ENCODE assay signal across 26 cellular contexts in the genomic region with DNA sequence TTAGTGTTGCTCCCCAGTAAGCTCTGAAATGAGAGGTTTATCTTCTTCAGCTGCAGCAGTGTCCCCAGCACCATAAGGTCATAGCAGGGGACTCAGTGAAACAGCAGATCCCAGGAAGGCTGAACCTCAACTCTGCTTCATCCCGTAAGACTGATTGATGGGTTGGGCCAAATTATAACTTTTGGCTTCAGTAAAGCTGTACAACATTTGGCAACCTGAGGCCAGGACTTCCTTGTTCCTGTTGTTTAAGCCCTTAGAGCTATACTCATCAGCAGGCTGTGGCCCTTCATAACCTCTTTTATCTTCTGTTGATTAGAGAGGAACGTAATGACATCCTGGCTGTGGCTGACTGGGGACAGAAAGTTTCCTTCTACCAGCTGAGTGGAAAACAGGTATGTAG. TPM values are rescaled to one million over a fixed set of nuclear protein-coding genes. Genes with fewer than 3 reads are reported as not detected.
A peak's percentile ranks its signal among the peaks of the same experiment; 100 is the strongest.
DNase-seq lines count a peak whose midpoint lies in the region; ATAC-seq lines count a peak whose summit lies in the region.
"Had no signal": no experiment of that assay in that cellular context is flagged by ENCODE, and none has a peak within 500 bp of the region (broad histone marks: within the 10 kb centered on the region; RNA-seq: fewer than 3 reads in every experiment).

No MANE protein-coding gene starts in this region.

- peaks cover 3% of the 10 kb centered on the region for H3K36me3 Mint-ChIP-seq in activated naive CD8-positive, alpha-beta T cell treated with anti-CD3 and anti-CD28 coated beads, Interleukin-2, amount 10 ng/mL, durations not matched to agents 7 days and 5 days
- H3K36me3 Mint-ChIP-seq in activated naive CD8-positive, alpha-beta T cell treated with anti-CD3 and anti-CD28 coated beads, Interleukin-2, amount 50 U/mL, for 24 hours (ENCODE audit: low read depth) = peaks cover 5% of the 10 kb centered on the region

- no peak overlapping the region for H3K27ac Mint-ChIP-seq in activated naive CD8-positive, alpha-beta T cell treated with anti-CD3 and anti-CD28 coated beads, Interleukin-2, amount 10 ng/mL, durations not matched to agents 7 days and 5 days
- no peak overlapping the region for H3K27ac Mint-ChIP-seq in activated naive CD8-positive, alpha-beta T cell treated with anti-CD3 and anti-CD28 coated beads, Interleukin-2, amount 50 U/mL, for 24 hours

- H3K4me3 Mint-ChIP-seq in activated naive CD8-positive, alpha-beta T cell treated with anti-CD3 and anti-CD28 coated beads, Interleukin-2, amount 10 ng/mL, durations not matched to agents 7 days and 5 days = no peak overlapping the region
- H3K4me3 Mint-ChIP-seq in activated naive CD8-positive, alpha-beta T cell treated with anti-CD3 and anti-CD28 coated beads, Interleukin-2, amount 50 U/mL, for 24 hours = no peak overlapping the region
- H3K4me3 Mint-ChIP-seq: activated T-cell treated with anti-CD3 and anti-CD28 coated beads, Interleukin-2, amount 50 U/mL, for 4 hours; nephron progenitor cell had no signal

- peak; percentile 36 for ATAC-seq in activated naive CD8-positive, alpha-beta T cell treated with anti-CD3 and anti-CD28 coated beads, Interleukin-2, amount 10 ng/mL, durations not matched to agents 7 days and 5 days (ENCODE audit: low read depth)
- ATAC-seq in activated naive CD8-positive, alpha-beta T cell treated with anti-CD3 and anti-CD28 coated beads, Interleukin-2, amount 50 U/mL, for 24 hours = no peak
- peak; percentile 72 for ATAC-seq in esophagus mucosa
- ATAC-seq in left colon = peak; percentile 92
- ATAC-seq in HG03342 (IDR thresholded peaks at IDR 0.05; ENCODE audit: unreplicated experiment) = no peak
- ATAC-seq: activated T-cell treated with anti-CD3 and anti-CD28 coated beads, Interleukin-2, amount 50 U/mL, for 4 hours; left lung; Panc1; stimulated activated naive CD8-positive, alpha-beta T cell treated with anti-CD3 and anti-CD28 coated beads, Interleukin-15, Interleukin-2, amounts not matched to agents 100 U/mL and 50 U/mL, for 24 hours had no signal

- DNase-seq in activated naive CD8-positive, alpha-beta T cell treated with anti-CD3 and anti-CD28 coated beads, Interleukin-2, amount 10 ng/mL, durations not matched to agents 7 days and 5 days = no peak
- no peak for DNase-seq in activated naive CD8-positive, alpha-beta T cell treated with anti-CD3 and anti-CD28 coated beads, Interleukin-2, amount 50 U/mL, for 24 hours
- peak in 1 of 2 donors; percentile 19 for DNase-seq in left colon
- no peak for DNase-seq in DMS114 treated with DMSO at 0.1 percent for 48 hours (lab: John Stamatoyannopoulos, UW; ENCODE audit: unreplicated experiment)
- DNase-seq in cerebellar nuclear complex (lab: John Stamatoyannopoulos, UW) = no peak
- DNase-seq in cerebellar cortex (ENCODE audit: low spot score) = no peak
- DNase-seq: 8988T; activated CD4-positive, alpha-beta T cell treated with anti-CD3 and anti-CD28 coated beads for 48 hours; activated naive CD4-positive, alpha-beta T cell treated with Interleukin-2 at 50 U/mL for 16 hours; activated T-cell treated with anti-CD3 and anti-CD28 coated beads, Interleukin-2, amount 50 U/mL, for 4 hours; amygdala; DMS53; dorsolateral prefrontal cortex; left lung; midbrain; NCI-H524; nephron progenitor cell; ovary; stimulated activated CD4-positive, alpha-beta T cell treated with anti-CD3 and anti-CD28 coated beads, Interleukin-12 subunit alpha, Interleukin-12 subunit beta, amount 100 ng/mL, for 4 hours; stimulated activated naive CD8-positive, alpha-beta T cell treated with anti-CD3 and anti-CD28 coated beads, Interleukin-15, Interleukin-2, amounts not matched to agents 100 U/mL and 50 U/mL, for 24 hours; T-helper 1 cell; thyroid gland had no signal

- intact Hi-C loops in left colon (cut with DNase I, micrococcal nuclease) = no loop called here

- H3K9me3 Mint-ChIP-seq in activated naive CD8-positive, alpha-beta T cell treated with anti-CD3 and anti-CD28 coated beads, Interleukin-2, amount 10 ng/mL, durations not matched to agents 7 days and 5 days = no peaks in the 10 kb centered on the region
- no peaks in the 10 kb centered on the region for H3K9me3 Mint-ChIP-seq in activated naive CD8-positive, alpha-beta T cell treated with anti-CD3 and anti-CD28 coated beads, Interleukin-2, amount 50 U/mL, for 24 hours
- H3K9me3 Mint-ChIP-seq: activated T-cell treated with anti-CD3 and anti-CD28 coated beads, Interleukin-2, amount 50 U/mL, for 4 hours; nephron progenitor cell had no signal

- POLR2A ChIA-PET in activated naive CD8-positive, alpha-beta T cell treated with anti-CD3 and anti-CD28 coated beads, Interleukin-2, amount 10 ng/mL, durations not matched to agents 7 days and 5 days (lab: Charles Lee) = no interaction called here

- peaks cover 3% of the 10 kb centered on the region for H3K4me1 Mint-ChIP-seq in activated naive CD8-positive, alpha-beta T cell treated with anti-CD3 and anti-CD28 coated beads, Interleukin-2, amount 10 ng/mL, durations not matched to agents 7 days and 5 days
- no peaks in the 10 kb centered on the region for H3K4me1 Mint-ChIP-seq in activated naive CD8-positive, alpha-beta T cell treated with anti-CD3 and anti-CD28 coated beads, Interleukin-2, amount 50 U/mL, for 24 hours
- H3K4me1 Mint-ChIP-seq: nephron progenitor cell had no signal

- no peaks in the 10 kb centered on the region for H3K27me3 Mint-ChIP-seq in activated naive CD8-positive, alpha-beta T cell treated with anti-CD3 and anti-CD28 coated beads, Interleukin-2, amount 10 ng/mL, durations not matched to agents 7 days and 5 days
- no peaks in the 10 kb centered on the region for H3K27me3 Mint-ChIP-seq in activated naive CD8-positive, alpha-beta T cell treated with anti-CD3 and anti-CD28 coated beads, Interleukin-2, amount 50 U/mL, for 24 hours

RNA-seq across cellular contexts. Expression of gene IFT122, which starts 29.0 kb away (rescaled TPM):
- total RNA-seq in activated naive CD8-positive, alpha-beta T cell treated with anti-CD3 and anti-CD28 coated beads, Interleukin-2, amount 10 ng/mL, durations not matched to agents 7 days and 5 days = 10 to 100 TPM; 23.0 to 25.9 TPM
- total RNA-seq in esophagus mucosa = 11.2 TPM
- total RNA-seq in left colon = 10 to 100 TPM; 18.8 to 21.6 TPM

RNA-seq across cellular contexts. Expression of gene MBD4, which starts 29.3 kb away (rescaled TPM):
- 10 to 100 TPM; 49.0 to 57.6 TPM for total RNA-seq in activated naive CD8-positive, alpha-beta T cell treated with anti-CD3 and anti-CD28 coated beads, Interleukin-2, amount 10 ng/mL, durations not matched to agents 7 days and 5 days
- total RNA-seq in esophagus mucosa (20.8 TPM), left colon (10 to 100 TPM; 21.8 to 23.6 TPM)

RNA-seq across cellular contexts. Expression of gene EFCAB12, which starts 40.6 kb away (rescaled TPM):
- 1 to 10 TPM; 1.2 to 1.4 TPM for total RNA-seq in activated naive CD8-positive, alpha-beta T cell treated with anti-CD3 and anti-CD28 coated beads, Interleukin-2, amount 10 ng/mL, durations not matched to agents 7 days and 5 days
- total RNA-seq in esophagus mucosa (0.04 TPM), left colon (under 1 TPM; 0.56 to 0.58 TPM)

RNA-seq across cellular contexts. Expression of gene RHO, which starts 59.4 kb away (rescaled TPM):
- total RNA-seq in activated naive CD8-positive, alpha-beta T cell treated with anti-CD3 and anti-CD28 coated beads, Interleukin-2, amount 10 ng/mL, durations not matched to agents 7 days and 5 days = not detected
- total RNA-seq in esophagus mucosa (not detected), left colon (not detected)
- total RNA-seq: activated CD8-positive, alpha-beta memory T cell treated with anti-CD3 and anti-CD28 coated beads for 36 hours; activated T-cell treated with anti-CD3 and anti-CD28 coated beads, Interleukin-2, amount 50 U/mL, for 4 hours; left lung; thyroid gland had no signal

Comparison
In these comparisons a context has a peak if more than half of its experiments do, and no peak if none do; other contexts are left out.
1. ATAC-seq: peak in activated naive CD8-positive, alpha-beta T cell treated with anti-CD3 and anti-CD28 coated beads, Interleukin-2, amount 10 ng/mL, durations not matched to agents 7 days and 5 days (single experiment), esophagus mucosa (single experiment) and left colon (single experiment); none in activated naive CD8-positive, alpha-beta T cell treated with anti-CD3 and anti-CD28 coated beads, Interleukin-2, amount 50 U/mL, for 24 hours (single experiment) and HG03342 (single experiment).